Comparison of ENCODE assay signal across 29 cellular contexts in the genomic region with DNA sequence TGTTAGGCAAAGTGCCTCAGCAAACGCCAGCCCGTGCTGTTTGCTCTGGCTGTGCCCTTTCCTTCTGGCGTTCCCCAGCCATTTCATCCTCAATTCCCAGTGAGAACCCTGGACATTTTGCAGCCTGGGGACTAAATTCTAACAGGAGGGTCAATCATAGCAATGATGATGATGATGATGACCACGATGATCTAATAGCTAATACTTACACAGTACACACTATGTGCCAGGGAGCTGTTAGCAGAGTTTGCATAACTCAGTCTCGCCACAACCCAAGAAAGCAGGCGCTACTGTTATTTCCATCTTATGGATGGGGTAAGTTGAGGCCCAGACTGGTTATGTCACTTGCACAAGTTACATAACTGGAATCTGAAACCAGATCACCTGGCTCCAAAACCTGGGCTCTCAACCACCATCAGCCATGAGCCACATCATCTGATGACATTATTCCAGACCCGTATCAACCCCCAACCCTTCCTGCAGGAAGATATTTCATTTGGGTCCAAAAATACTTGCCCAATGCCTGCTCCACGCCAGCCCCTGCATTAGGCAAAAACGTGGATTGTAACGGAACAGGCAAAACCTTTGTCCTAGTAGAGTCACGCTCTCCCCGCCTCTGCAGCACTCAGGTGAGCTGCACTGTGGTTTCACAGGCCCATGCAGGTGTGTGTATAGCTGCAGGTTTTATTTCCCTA.
"Had no signal": no experiment of that assay in that cellular context is flagged by ENCODE, and none has a peak within 500 bp of the region (broad histone marks: within the 10 kb centered on the region; RNA-seq: fewer than 3 reads in every experiment).

No MANE protein-coding gene starts in this region.

- H3K27me3 ChIP-seq: adrenal gland had no signal

- DNase-seq: activated CD4-positive, alpha-beta T cell treated with anti-CD3 and anti-CD28 coated beads, Interleukin-2, amount 10 ng/mL, durations not matched to agents 7 days and 5 days; activated CD4-positive, CD25-positive, alpha-beta regulatory T cell; activated naive CD4-positive, alpha-beta T cell treated with anti-CD3 and anti-CD28 coated beads, Interleukin-2, amount 50 U/mL, for 16 hours; activated naive CD8-positive, alpha-beta T cell treated with anti-CD3 and anti-CD28 coated beads, Interleukin-2, amount 10 ng/mL, durations not matched to agents 7 days and 5 days; activated T-cell treated with anti-CD3 and anti-CD28 coated beads for 4 hours; activated T-cell treated with anti-CD3 and anti-CD28 coated beads, Interleukin-2, amount 50 U/mL, for 48 hours; anterior cingulate cortex; caudate nucleus; KG1; NCI-H1092; NCI-H1417; NCI-H2029; NCI-H2107; NCI-H2171 treated with DMSO at 0.1 percent for 48 hours; NCI-H226; NCI-H526; NCI-H774; NK-92 treated with Interleukin-12 subunit alpha and Interleukin-12 subunit beta, amount 100 ng/mL, for 24 hours; OCI-M1; RPMI8226; T-cell; T-helper 2 cell; T1000 had no signal

- H3K36me3 Mint-ChIP-seq: activated naive CD8-positive, alpha-beta T cell treated with anti-CD3 and anti-CD28 coated beads, Interleukin-2, amount 10 ng/mL, durations not matched to agents 7 days and 5 days; T-cell had no signal

- ATAC-seq: activated T-helper 17 cell treated with anti-CD3 and anti-CD28 coated beads, Interleukin-2, amount 50 U/mL, for 72 hours; Panc1; Right ventricle myocardium inferior; T-cell had no signal

- H3K4me1 ChIP-seq: adrenal gland had no signal

- H3K4me3 Mint-ChIP-seq: activated CD4-positive, alpha-beta T cell treated with anti-CD3 and anti-CD28 coated beads, Interleukin-2, amount 10 ng/mL, durations not matched to agents 7 days and 5 days; activated naive CD8-positive, alpha-beta T cell treated with anti-CD3 and anti-CD28 coated beads, Interleukin-2, amount 10 ng/mL, durations not matched to agents 7 days and 5 days; activated T-helper 17 cell treated with anti-CD3 and anti-CD28 coated beads, Interleukin-2, amount 50 U/mL, for 72 hours; T-cell had no signal

- H3K9me3 Mint-ChIP-seq: activated naive CD8-positive, alpha-beta T cell treated with anti-CD3 and anti-CD28 coated beads, Interleukin-2, amount 10 ng/mL, durations not matched to agents 7 days and 5 days; activated T-helper 17 cell treated with anti-CD3 and anti-CD28 coated beads, Interleukin-2, amount 50 U/mL, for 72 hours had no signal

- H3K4me3 ChIP-seq: adrenal gland, SK-N-MC had no signal

- H3K27ac Mint-ChIP-seq: activated CD4-positive, alpha-beta T cell treated with anti-CD3 and anti-CD28 coated beads, Interleukin-2, amount 10 ng/mL, durations not matched to agents 7 days and 5 days; activated naive CD8-positive, alpha-beta T cell treated with anti-CD3 and anti-CD28 coated beads, Interleukin-2, amount 10 ng/mL, durations not matched to agents 7 days and 5 days; activated T-helper 17 cell treated with anti-CD3 and anti-CD28 coated beads, Interleukin-2, amount 50 U/mL, for 72 hours; T-cell had no signal

- H3K9me3 ChIP-seq: adrenal gland had no signal

- H3K27ac ChIP-seq: adrenal gland, SK-N-MC, VCaP had no signal

- H3K4me1 Mint-ChIP-seq: activated CD4-positive, alpha-beta T cell treated with anti-CD3 and anti-CD28 coated beads, Interleukin-2, amount 10 ng/mL, durations not matched to agents 7 days and 5 days; activated naive CD8-positive, alpha-beta T cell treated with anti-CD3 and anti-CD28 coated beads, Interleukin-2, amount 10 ng/mL, durations not matched to agents 7 days and 5 days; activated T-helper 17 cell treated with anti-CD3 and anti-CD28 coated beads, Interleukin-2, amount 50 U/mL, for 72 hours; T-cell had no signal

- H3K36me3 ChIP-seq: adrenal gland had no signal
